Comparison of ENCODE assay signal across 1 cellular context in genomic region chr1:197967066-197967465, GRCh38.
TF ChIP-seq lines count a peak whose summit lies in the region.

No MANE protein-coding gene starts in this region.

TF ChIP-seq in WTC11, 78 proteins besides CTCF, POLR2A, EP300 and RAD21 (continued from another document):
- TF ChIP-seq AR (CRISPR knock-in tag; IDR thresholded peaks at IDR 0.05): no peak
- TF ChIP-seq ZNF532 (CRISPR knock-in tag; IDR thresholded peaks at IDR 0.05; ENCODE audit: borderline replicate concordance): no peak
- no peak for TF ChIP-seq CBFB (CRISPR knock-in tag; IDR thresholded peaks at IDR 0.05; ENCODE audit: low read depth)
- no peak for TF ChIP-seq NFE2L1 (CRISPR knock-in tag; IDR thresholded peaks at IDR 0.05)
- no peak for TF ChIP-seq ETV6 (CRISPR knock-in tag; IDR thresholded peaks at IDR 0.05)
- TF ChIP-seq TP53 (CRISPR knock-in tag; IDR thresholded peaks at IDR 0.05): no peak
- no peak for TF ChIP-seq USF2 (CRISPR knock-in tag; IDR thresholded peaks at IDR 0.05)
- no peak for TF ChIP-seq FOXP4 (CRISPR knock-in tag; IDR thresholded peaks at IDR 0.05)
